Comparison of ENCODE assay signal across 8 cellular contexts in genomic region chr9:127801955-127802575, GRCh38. TPM values are rescaled to one million over a fixed set of nuclear protein-coding genes. Genes with fewer than 3 reads are reported as not detected.
DNase-seq lines count a peak whose midpoint lies in the region; ATAC-seq and TF ChIP-seq lines count a peak whose summit lies in the region.

No MANE protein-coding gene starts in this region.

- peaks cover 7% of the 10 kb centered on the region for H3K36me3 Mint-ChIP-seq in activated T-cell treated with anti-CD3 and anti-CD28 coated beads, Interleukin-2, amount 50 U/mL, for 4 hours (ENCODE audit: insufficient read depth)

- H2AFZ ChIP-seq in SU-DHL-6 (ENCODE audit: low read depth, low read length, severe bottlenecking): peak overlapping the region; percentile 98

- peak overlapping the region; percentile 86 for H3K4me2 ChIP-seq in SU-DHL-6 (ENCODE audit: low read depth, low read length, poor library complexity, severe bottlenecking)

- no peaks in the 10 kb centered on the region for H4K20me1 ChIP-seq in SU-DHL-6 (ENCODE audit: low read depth, low read length)

- no peak for DNase-seq in activated T-cell treated with anti-CD3 and anti-CD28 coated beads, Interleukin-2, amount 50 U/mL, for 4 hours
- DNase-seq in activated T-cell treated with anti-CD3 and anti-CD28 coated beads, Interleukin-2, amount 50 U/mL, for 48 hours: no peak
- peak in 1 of 2 donors; percentile 46 for DNase-seq in foreskin fibroblast
- DNase-seq in skeletal muscle cell (ENCODE audit: low read depth): no peak
- no peak for DNase-seq in kidney glomerular epithelial cell (lab: John Stamatoyannopoulos, UW)
- DNase-seq in NCI-H526 treated with DMSO at 0.1 percent for 48 hours (lab: John Stamatoyannopoulos, UW): no peak

- no peaks in the 10 kb centered on the region for H3K27me3 ChIP-seq in SU-DHL-6 (ENCODE audit: low read length)

- peak overlapping the region; percentile 44 for H3K27ac ChIP-seq in SU-DHL-6 (ENCODE audit: low read depth, low read length)

- H3K9me3 Mint-ChIP-seq in activated T-cell treated with anti-CD3 and anti-CD28 coated beads, Interleukin-2, amount 50 U/mL, for 4 hours: no peaks in the 10 kb centered on the region

- H3K4me1 Mint-ChIP-seq in activated T-cell treated with anti-CD3 and anti-CD28 coated beads, Interleukin-2, amount 50 U/mL, for 4 hours (ENCODE audit: low read depth): peaks cover 31% of the 10 kb centered on the region

- peaks cover 5% of the 10 kb centered on the region for H3F3A ChIP-seq in SU-DHL-6 (ENCODE audit: insufficient read depth)

- H3K27me3 Mint-ChIP-seq in activated T-cell treated with anti-CD3 and anti-CD28 coated beads, Interleukin-2, amount 50 U/mL, for 4 hours (ENCODE audit: low read depth): no peaks in the 10 kb centered on the region

- H3K79me2 ChIP-seq in SU-DHL-6 (ENCODE audit: insufficient read depth, low read length): peaks cover 23% of the 10 kb centered on the region

- H3K9ac ChIP-seq in SU-DHL-6 (ENCODE audit: low read length): peak overlapping the region; percentile 98

- no peaks in the 10 kb centered on the region for H3K36me3 ChIP-seq in SU-DHL-6 (ENCODE audit: low read length)

- H3K9me3 ChIP-seq in SU-DHL-6 (ENCODE audit: insufficient read depth, low read length): no peaks in the 10 kb centered on the region

- no peaks in the 10 kb centered on the region for H3K9me2 ChIP-seq in SU-DHL-6 (replicated peaks; ENCODE audit: insufficient read depth, low read length)

- TF ChIP-seq CTCF in SU-DHL-6 (IDR thresholded peaks at IDR 0.05; ENCODE audit: insufficient read depth, low read length, poor library complexity, severe bottlenecking) (no peak), foreskin fibroblast (IDR thresholded peaks at IDR 0.05; ENCODE audit: low read depth, low read length) (no peak)

- H3K4me3 ChIP-seq in SU-DHL-6 (ENCODE audit: insufficient read depth, low read length, poor library complexity, severe bottlenecking) (peak overlapping the region; percentile 56), foreskin fibroblast (ENCODE audit: low read depth in 1 of 2, low read length in 2 of 2) (peak overlapping the region; percentile 52 to 77), skeletal muscle cell (ENCODE audit: low read depth, low read length) (peak overlapping the region; percentile 89)

- peak overlapping the region; percentile 79 for H3K4me3 Mint-ChIP-seq in activated T-cell treated with anti-CD3 and anti-CD28 coated beads, Interleukin-2, amount 50 U/mL, for 4 hours

- ATAC-seq in activated T-cell treated with anti-CD3 and anti-CD28 coated beads, Interleukin-2, amount 50 U/mL, for 4 hours: no peak
- no peak for ATAC-seq in HG02938 (IDR thresholded peaks at IDR 0.05; ENCODE audit: unreplicated experiment)

RNA-seq across cellular contexts. Expression of gene FPGS, which starts 0.6 kb away (rescaled TPM):
- total RNA-seq in activated T-cell treated with anti-CD3 and anti-CD28 coated beads, Interleukin-2, amount 50 U/mL, for 4 hours: 100 to 1,000 TPM; 137 to 149 (median 141) TPM

RNA-seq across cellular contexts. Expression of gene CDK9, which starts 16.2 kb away (rescaled TPM):
- total RNA-seq in activated T-cell treated with anti-CD3 and anti-CD28 coated beads, Interleukin-2, amount 50 U/mL, for 4 hours: 10 to 100 TPM; 66.9 to 91.5 (median 82.5) TPM

RNA-seq across cellular contexts. Expression of gene SH2D3C, which starts 23.6 kb away (rescaled TPM):
- total RNA-seq in activated T-cell treated with anti-CD3 and anti-CD28 coated beads, Interleukin-2, amount 50 U/mL, for 4 hours: 10 to 100 TPM in 1 of 3 donors, 1 to 10 TPM in 2; 5.9 to 10.8 (median 7.0) TPM

RNA-seq across cellular contexts. Expression of gene ENG, which starts 52.4 kb away (rescaled TPM):
- 10 to 100 TPM; 10.7 to 20.3 (median 14.8) TPM for total RNA-seq in activated T-cell treated with anti-CD3 and anti-CD28 coated beads, Interleukin-2, amount 50 U/mL, for 4 hours
